In the genomic region with DNA sequence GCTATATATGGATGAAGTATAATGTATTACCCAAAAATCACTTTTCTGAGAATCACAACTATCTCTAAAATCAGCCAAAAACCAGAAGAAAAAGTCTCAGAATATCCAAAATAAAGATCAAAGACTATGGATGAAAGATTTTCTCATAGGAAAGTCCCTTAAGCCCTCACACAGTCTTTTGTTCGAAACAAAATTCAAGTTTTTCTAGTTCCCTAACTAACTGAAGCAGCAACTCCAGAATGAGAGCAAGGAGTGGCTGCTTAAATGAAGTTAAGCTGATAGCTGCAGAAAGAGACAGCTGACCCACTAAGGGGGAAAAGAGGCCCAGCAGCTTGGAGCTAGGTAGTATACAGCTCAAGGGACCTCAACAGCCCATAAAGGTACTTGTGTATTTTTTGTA, we compare ENCODE assay signal across 21 cellular contexts.
"Had no signal": no experiment of that assay in that cellular context is flagged by ENCODE, and none has a peak within 500 bp of the region (broad histone marks: within the 10 kb centered on the region; RNA-seq: fewer than 3 reads in every experiment).

No MANE protein-coding gene starts in this region.

- H3K36me3 ChIP-seq: adrenal gland, breast epithelium, transverse colon had no signal

- H3K27me3 Mint-ChIP-seq: activated naive CD4-positive, alpha-beta T cell treated with anti-CD3 and anti-CD28 coated beads, Interleukin-2, amount 10 ng/mL, durations not matched to agents 7 days and 5 days; natural killer cell treated with Interleukin-12 subunit alpha and Interleukin-12 subunit beta and Interleukin-15 and Interleukin-18, amount 100 ng/mL, for 72 hours; stimulated activated naive CD8-positive, alpha-beta T cell treated with anti-CD3 and anti-CD28 coated beads, Interleukin-15, Interleukin-2, amounts not matched to agents 100 ng/mL and 50 ng/mL, for 24 hours had no signal

- H3K27me3 ChIP-seq: adrenal gland, breast epithelium, transverse colon had no signal

- H3K9ac ChIP-seq: parathyroid adenoma, SK-N-SH had no signal

- H3K36me3 Mint-ChIP-seq: activated naive CD4-positive, alpha-beta T cell treated with anti-CD3 and anti-CD28 coated beads, Interleukin-2, amount 10 ng/mL, durations not matched to agents 7 days and 5 days; natural killer cell treated with Interleukin-12 subunit alpha and Interleukin-12 subunit beta and Interleukin-15 and Interleukin-18, amount 100 ng/mL, for 72 hours had no signal

- FAIRE-seq: astrocyte, endometrium had no signal

- H2AFZ ChIP-seq: parathyroid adenoma had no signal

- H3K4me3 Mint-ChIP-seq: activated naive CD4-positive, alpha-beta T cell treated with anti-CD3 and anti-CD28 coated beads, Interleukin-2, amount 10 ng/mL, durations not matched to agents 7 days and 5 days; activated T-cell treated with anti-CD3 and anti-CD28 coated beads, Interleukin-2, amount 50 U/mL, for 4 hours; natural killer cell treated with Interleukin-12 subunit alpha and Interleukin-12 subunit beta and Interleukin-15 and Interleukin-18, amount 100 ng/mL, for 72 hours; stimulated activated naive CD8-positive, alpha-beta T cell treated with anti-CD3 and anti-CD28 coated beads, Interleukin-15, Interleukin-2, amounts not matched to agents 100 ng/mL and 50 ng/mL, for 24 hours had no signal

- H3K4me3 ChIP-seq: adrenal gland, breast epithelium, coronary artery, transverse colon had no signal

- H3K4me2 ChIP-seq: SK-N-SH had no signal

- H3K9me3 ChIP-seq: adrenal gland, SK-N-SH, transverse colon had no signal

- ATAC-seq: activated T-cell treated with anti-CD3 and anti-CD28 coated beads, Interleukin-2, amount 50 U/mL, for 4 hours; natural killer cell treated with Interleukin-12 subunit alpha and Interleukin-12 subunit beta and Interleukin-15 and Interleukin-18, amount 100 ng/mL, for 72 hours had no signal

- H3K4me1 ChIP-seq: breast epithelium, parathyroid adenoma had no signal

- H3K27ac Mint-ChIP-seq: activated naive CD4-positive, alpha-beta T cell treated with anti-CD3 and anti-CD28 coated beads, Interleukin-2, amount 10 ng/mL, durations not matched to agents 7 days and 5 days; natural killer cell treated with Interleukin-12 subunit alpha and Interleukin-12 subunit beta and Interleukin-15 and Interleukin-18, amount 100 ng/mL, for 72 hours had no signal

- H3K9me3 Mint-ChIP-seq: activated naive CD4-positive, alpha-beta T cell treated with anti-CD3 and anti-CD28 coated beads, Interleukin-2, amount 10 ng/mL, durations not matched to agents 7 days and 5 days; activated T-cell treated with anti-CD3 and anti-CD28 coated beads, Interleukin-2, amount 50 U/mL, for 4 hours; natural killer cell treated with Interleukin-12 subunit alpha and Interleukin-12 subunit beta and Interleukin-15 and Interleukin-18, amount 100 ng/mL, for 72 hours; stimulated activated naive CD8-positive, alpha-beta T cell treated with anti-CD3 and anti-CD28 coated beads, Interleukin-15, Interleukin-2, amounts not matched to agents 100 ng/mL and 50 ng/mL, for 24 hours had no signal

- DNase-seq: activated CD4-positive, alpha-beta T cell treated with anti-CD3 and anti-CD28 coated beads, Interleukin-2, amount 50 U/mL, for 1 hour; activated CD4-positive, CD25-positive, alpha-beta regulatory T cell treated with anti-CD3 and anti-CD28 coated beads, Interleukin-2, amount 50 U/mL, for 72 hours; activated CD8-positive, alpha-beta memory T cell treated with anti-CD3 and anti-CD28 coated beads, Interleukin-2, amount 50 U/mL, for 4 hours; activated effector memory CD4-positive, alpha-beta T cell treated with Interleukin-2 at 50 U/mL for 16 hours; activated naive CD4-positive, alpha-beta T cell treated with anti-CD3 and anti-CD28 coated beads, Interleukin-2, amount 10 ng/mL, durations not matched to agents 7 days and 5 days; activated T-cell treated with anti-CD3 and anti-CD28 coated beads, Interleukin-2, amount 50 U/mL, for 4 hours; adrenal gland; mesenchymal stem cell; retina; SK-N-SH; stimulated activated CD4-positive, alpha-beta T cell treated with anti-CD3 and anti-CD28 coated beads, Interleukin-12 subunit alpha, Interleukin-12 subunit beta, amount 100 ng/mL, for 4 hours; stimulated activated CD4-positive, alpha-beta T cell treated with anti-CD3 and anti-CD28 coated beads, Interleukin-1b, Interleukin-23, amount 100 ng/mL, for 48 hours; T1000; transverse colon had no signal

- H3K27ac ChIP-seq: breast epithelium, coronary artery, parathyroid adenoma, transverse colon had no signal
